ENCODE assay signal across 1 cellular context in the genomic region with DNA sequence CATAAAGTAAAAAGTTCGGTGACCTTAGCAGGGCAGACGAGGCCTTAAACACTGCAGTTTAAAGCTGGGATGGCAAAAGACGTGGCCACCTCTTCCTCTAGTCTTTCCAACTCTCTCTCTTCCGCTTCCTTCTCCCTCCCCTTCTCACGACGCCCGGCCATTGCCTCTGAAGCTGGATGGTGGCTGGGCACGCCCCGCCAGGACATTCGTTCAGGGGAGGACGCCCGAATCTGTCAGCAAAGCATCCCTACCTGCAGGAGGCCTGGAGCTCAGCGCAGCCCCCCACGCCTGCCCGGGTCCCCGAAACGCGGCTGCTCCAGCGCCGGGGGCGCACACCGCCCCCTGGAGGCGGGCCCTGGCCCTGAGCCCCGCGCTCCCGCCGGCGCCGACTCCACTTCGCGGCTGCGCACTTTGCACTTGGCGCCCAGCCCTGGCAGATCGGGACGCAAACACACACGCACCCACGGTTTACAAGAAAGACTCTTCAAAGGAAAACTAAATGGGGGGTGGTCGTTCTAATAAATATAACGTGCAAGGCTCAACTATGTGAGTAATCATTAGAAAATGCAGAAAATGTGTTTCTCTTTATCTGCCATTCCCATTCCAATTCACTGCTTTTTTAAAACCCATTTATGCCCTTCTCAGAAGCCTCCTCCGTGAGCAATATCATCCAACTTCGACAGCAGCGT.
TF ChIP-seq lines count a peak whose summit lies in the region.

No MANE protein-coding gene starts in this region.

TF ChIP-seq in K562, 482 proteins besides CTCF, POLR2A, EP300 and RAD21 (continued from another document):
- TF ChIP-seq, protein P1, sequence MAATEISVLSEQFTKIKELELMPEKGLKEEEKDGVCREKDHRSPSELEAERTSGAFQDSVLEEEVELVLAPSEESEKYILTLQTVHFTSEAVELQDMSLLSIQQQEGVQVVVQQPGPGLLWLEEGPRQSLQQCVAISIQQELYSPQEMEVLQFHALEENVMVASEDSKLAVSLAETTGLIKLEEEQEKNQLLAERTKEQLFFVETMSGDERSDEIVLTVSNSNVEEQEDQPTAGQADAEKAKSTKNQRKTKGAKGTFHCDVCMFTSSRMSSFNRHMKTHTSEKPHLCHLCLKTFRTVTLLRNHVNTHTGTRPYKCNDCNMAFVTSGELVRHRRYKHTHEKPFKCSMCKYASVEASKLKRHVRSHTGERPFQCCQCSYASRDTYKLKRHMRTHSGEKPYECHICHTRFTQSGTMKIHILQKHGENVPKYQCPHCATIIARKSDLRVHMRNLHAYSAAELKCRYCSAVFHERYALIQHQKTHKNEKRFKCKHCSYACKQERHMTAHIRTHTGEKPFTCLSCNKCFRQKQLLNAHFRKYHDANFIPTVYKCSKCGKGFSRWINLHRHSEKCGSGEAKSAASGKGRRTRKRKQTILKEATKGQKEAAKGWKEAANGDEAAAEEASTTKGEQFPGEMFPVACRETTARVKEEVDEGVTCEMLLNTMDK (IDR thresholded peaks at IDR 0.05; ENCODE audit: borderline replicate concordance, insufficient read depth, low read depth, low read length, poor library complexity, severe bottlenecking), result peak; percentile 50
